Comparison of ENCODE assay signal across 12 cellular contexts in genomic region chr21:34989337-34990151, GRCh38. TPM values are rescaled to one million over a fixed set of nuclear protein-coding genes. Genes with fewer than 3 reads are reported as not detected.
DNase-seq lines count a peak whose midpoint lies in the region; ATAC-seq, FAIRE-seq and TF ChIP-seq lines count a peak whose summit lies in the region.
"Had no signal": no experiment of that assay in that cellular context is flagged by ENCODE, and none has a peak within 500 bp of the region (broad histone marks: within the 10 kb centered on the region; RNA-seq: fewer than 3 reads in every experiment).

No MANE protein-coding gene starts in this region.

- no peaks in the 10 kb centered on the region for H3K9me3 ChIP-seq in mucosa of descending colon

- H3K36me3 ChIP-seq in mucosa of descending colon (ENCODE audit: low read depth), result no peaks in the 10 kb centered on the region

- H3K36me3 Mint-ChIP-seq in activated naive CD4-positive, alpha-beta T cell treated with anti-CD3 and anti-CD28 coated beads, Interleukin-2, amount 50 U/mL, for 72 hours, result peaks cover 0 to 14% of the 10 kb centered on the region in 2 donors

- H3K27ac Mint-ChIP-seq in activated naive CD4-positive, alpha-beta T cell treated with anti-CD3 and anti-CD28 coated beads, Interleukin-2, amount 50 U/mL, for 72 hours, result peak overlapping the region; percentile 62 to 90

- no peak for TF ChIP-seq POLR2A in GM12892 (IDR thresholded peaks at IDR 0.05; ENCODE audit: low read depth, low read length)

- TF ChIP-seq CTCF in mucosa of descending colon (IDR thresholded peaks at IDR 0.05), result no peak

- DNase-seq in GM12892 (ENCODE audit: insufficient read length) (no peak), HT1080 (ENCODE audit: low read depth) (peak; percentile 11), globus pallidus (ENCODE audit: low spot score) (no peak), GM03348 (ENCODE audit: low spot score) (no peak), mucosa of descending colon (no peak), MV-4-11 (lab: John Stamatoyannopoulos, UW) (no peak)
- DNase-seq in activated naive CD4-positive, alpha-beta T cell treated with anti-CD3 and anti-CD28 coated beads, Interleukin-2, amount 50 U/mL, for 72 hours (ENCODE audit: low spot score in 2 of 2), result peak; percentile 68 to 81
- peak; percentile 55 to 68 for DNase-seq in stimulated activated CD4-positive, alpha-beta T cell treated with anti-CD3 and anti-CD28 coated beads, Interleukin-15, amount 100 ng/mL, for 48 hours (ENCODE audit: low read depth in 2 of 2)
- DNase-seq: cerebellar nuclear complex, DMS79, NCI-H82 had no signal

- FAIRE-seq in GM12892 (lab: Jason Lieb, UNC), result peak; percentile 91

- peak; percentile 82 for ATAC-seq in activated naive CD4-positive, alpha-beta T cell treated with anti-CD3 and anti-CD28 coated beads, Interleukin-2, amount 50 U/mL, for 72 hours
- ATAC-seq in mucosa of descending colon, result no peak

- no peak overlapping the region for H3K4me3 ChIP-seq in mucosa of descending colon
- H3K4me3 ChIP-seq: hepatocyte had no signal

- no peaks in the 10 kb centered on the region for H3K9me3 Mint-ChIP-seq in activated naive CD4-positive, alpha-beta T cell treated with anti-CD3 and anti-CD28 coated beads, Interleukin-2, amount 50 U/mL, for 72 hours

- intact Hi-C loops in mucosa of descending colon (cut with DNase I, micrococcal nuclease), result no loop called here

- peaks cover 6% of the 10 kb centered on the region for H3K4me1 ChIP-seq in mucosa of descending colon (ENCODE audit: low read depth)

RNA-seq across cellular contexts. Expression of gene RUNX1, which starts 59.6 kb away (rescaled TPM):
- 9.1 TPM for polyA plus RNA-seq in GM12892 (2012; ENCODE audit: missing spikeins)
- total RNA-seq in HT1080 (2014; rRNA removed; shearing (Covaris generic)), result 18.0 and 31.3 TPM in 2 replicates
- 40.5 and 41.2 TPM in 2 replicates for polyA plus RNA-seq in HT1080 (2015; cell fraction: cytosol; rRNA removed)
- polyA plus RNA-seq in HT1080 (2015; cell fraction: nucleus; rRNA removed), result 64.2 and 69.3 TPM in 2 replicates
- 10 to 100 TPM; 44.9 to 80.4 TPM for total RNA-seq in activated naive CD4-positive, alpha-beta T cell treated with anti-CD3 and anti-CD28 coated beads, Interleukin-2, amount 50 U/mL, for 72 hours
- 10 to 100 TPM; 16.5 to 29.4 (median 24.0) TPM for total RNA-seq in mucosa of descending colon

Comparison
In these comparisons a context has a peak if more than half of its experiments do, and no peak if none do; other contexts are left out.
1. DNase-seq: peak in HT1080 (single experiment), activated naive CD4-positive, alpha-beta T cell treated with anti-CD3 and anti-CD28 coated beads, Interleukin-2, amount 50 U/mL, for 72 hours (2 of 2) and stimulated activated CD4-positive, alpha-beta T cell treated with anti-CD3 and anti-CD28 coated beads, Interleukin-15, amount 100 ng/mL, for 48 hours (2 of 2); none in GM12892 (single experiment), globus pallidus (single experiment), GM03348 (single experiment), mucosa of descending colon (0 of 3) and MV-4-11 (single experiment).